ENCODE assay signal across 8 cellular contexts in genomic region chr1:6602669-6603423, GRCh38. TPM values are rescaled to one million over a fixed set of nuclear protein-coding genes. Genes with fewer than 3 reads are reported as not detected.
DNase-seq lines count a peak whose midpoint lies in the region; ATAC-seq and TF ChIP-seq lines count a peak whose summit lies in the region.

TSS of gene KLHL21 (minus strand) at chr1:6602869. CDS start at chr1:6602817, 52 bp downstream.

- peak within 1 kb of the TSS; percentile 91 to 100 (median 99) for H3K4me2 ChIP-seq in BLaER1 treated with 17β-estradiol and CSF1 and Interleukin-3, amounts not matched to agents 10 nM and 100 nM

- H4K20me1 ChIP-seq in BLaER1 treated with 17β-estradiol and CSF1 and Interleukin-3, amounts not matched to agents 10 nM and 100 nM, result peaks cover 27 to 46% (median 43%) of the 10 kb centered on the region in 11 experiments; a peak in 21 of 22 replicates

- DNase-seq in GM19238 (ENCODE audit: insufficient read length, low spot score) (peak; percentile 88), NT2/D1 (ENCODE audit: low read depth, low spot score) (no peak), mesothelial cell of epicardium (ENCODE audit: low spot score in 2 of 2, unreplicated experiment in 2 of 2) (peak; percentile 74 to 83)
- peak; percentile 56 for DNase-seq in activated CD8-positive, alpha-beta memory T cell treated with anti-CD3 and anti-CD28 coated beads, Interleukin-2, amount 50 U/mL, for 24 hours (ENCODE audit: extremely low read depth)
- peak; percentile 88 to 92 for DNase-seq in stimulated activated CD8-positive, alpha-beta memory T cell treated with anti-CD3 and anti-CD28 coated beads, Interleukin-15, amount 100 ng/mL, for 48 hours (ENCODE audit: low read depth in 2 of 2)

- TF ChIP-seq CTCF in mesothelial cell of epicardium (IDR thresholded peaks at IDR 0.05; ENCODE audit: unreplicated experiment), result no peak

- no peaks in the 10 kb centered on the region; a peak in 1 of 22 replicates for H3K27me3 ChIP-seq in BLaER1 treated with 17β-estradiol and CSF1 and Interleukin-3, amounts not matched to agents 10 nM and 100 nM
- no peaks in the 10 kb centered on the region for H3K27me3 ChIP-seq in NT2/D1 (ENCODE audit: insufficient read depth, insufficient read length)

- H3K4me1 ChIP-seq in BLaER1 treated with 17β-estradiol and CSF1 and Interleukin-3, amounts not matched to agents 10 nM and 100 nM, result peaks cover 42 to 67% (median 61%) of the 10 kb centered on the region in 10 experiments
- peaks cover 6% of the 10 kb centered on the region for H3K4me1 ChIP-seq in NT2/D1 (ENCODE audit: insufficient read depth, insufficient read length)

- H3K4me1 Mint-ChIP-seq in mesothelial cell of epicardium, result peaks cover 37% of the 10 kb centered on the region

- peak within 1 kb of the TSS; percentile 99 for H3K27ac Mint-ChIP-seq in mesothelial cell of epicardium

- peaks cover 6 to 17% (median 15%) of the 10 kb centered on the region in 11 experiments for H3K36me3 ChIP-seq in BLaER1 treated with 17β-estradiol and CSF1 and Interleukin-3, amounts not matched to agents 10 nM and 100 nM
- H3K36me3 ChIP-seq in NT2/D1 (ENCODE audit: insufficient read depth, insufficient read length, low read length), result peaks cover 27% of the 10 kb centered on the region

- H3K4me3 Mint-ChIP-seq in mesothelial cell of epicardium, result peak within 1 kb of the TSS; percentile 92

- in situ Hi-C loops in endometrial microvascular endothelial cells (cut with HindIII; ENCODE audit: inconsistent ontology term, low pct_unique_long_range_greater_than_20kb, low sequenced_read_pairs), result no loop called here

- H3K36me3 Mint-ChIP-seq in mesothelial cell of epicardium, result no peaks in the 10 kb centered on the region

- peak within 1 kb of the TSS; percentile 74 to 91 (median 86) for H3K27ac ChIP-seq in BLaER1 treated with 17β-estradiol and CSF1 and Interleukin-3, amounts not matched to agents 10 nM and 100 nM

- no peaks in the 10 kb centered on the region for H3K9me3 ChIP-seq in BLaER1 treated with 17β-estradiol and CSF1 and Interleukin-3, amounts not matched to agents 10 nM and 100 nM (replicated peaks in 1 of 11)
- no peaks in the 10 kb centered on the region for H3K9me3 ChIP-seq in NT2/D1 (ENCODE audit: insufficient read depth, low read length)

- peak within 1 kb of the TSS; percentile 70 to 89 (median 79) for H3K4me3 ChIP-seq in BLaER1 treated with 17β-estradiol and CSF1 and Interleukin-3, amounts not matched to agents 10 nM and 100 nM
- H3K4me3 ChIP-seq in NT2/D1 (ENCODE audit: insufficient read length, low read depth), result peak within 1 kb of the TSS; percentile 99

- ATAC-seq in HG03439 (IDR thresholded peaks at IDR 0.05; ENCODE audit: unreplicated experiment), result peak; percentile 52

- H3K9me3 Mint-ChIP-seq in mesothelial cell of epicardium, result no peaks in the 10 kb centered on the region

- H3K9ac ChIP-seq in BLaER1 treated with 17β-estradiol and CSF1 and Interleukin-3, amounts not matched to agents 10 nM and 100 nM, result peak within 1 kb of the TSS; percentile 77 to 90 (median 87)
- H3K9ac ChIP-seq in NT2/D1 (ENCODE audit: insufficient read length, low read depth), result peak within 1 kb of the TSS; percentile 96

- no peaks in the 10 kb centered on the region for H3K27me3 Mint-ChIP-seq in mesothelial cell of epicardium (ENCODE audit: low read depth)

RNA-seq across cellular contexts. Expression of gene KLHL21, which starts in this region (rescaled TPM):
- total RNA-seq in endometrial microvascular endothelial cells (ENCODE audit: inconsistent ontology term) (47.0 TPM), mesothelial cell of epicardium (22.0 to 25.1 TPM (median 23.4 TPM) in 3 replicates)
